Comparison of ENCODE assay signal across 8 cellular contexts in genomic region chr5:175967471-175968372, GRCh38. TPM values are rescaled to one million over a fixed set of nuclear protein-coding genes. Genes with fewer than 3 reads are reported as not detected.
A peak's percentile ranks its signal among the peaks of the same experiment; 100 is the strongest.
DNase-seq lines count a peak whose midpoint lies in the region; ATAC-seq, FAIRE-seq and TF ChIP-seq lines count a peak whose summit lies in the region.
"Not testable (repeated sequence)": the region's sequence is repeated elsewhere in the genome, so short reads cannot be mapped to it uniquely, and the experiment has no call there.

A gene with protein sequence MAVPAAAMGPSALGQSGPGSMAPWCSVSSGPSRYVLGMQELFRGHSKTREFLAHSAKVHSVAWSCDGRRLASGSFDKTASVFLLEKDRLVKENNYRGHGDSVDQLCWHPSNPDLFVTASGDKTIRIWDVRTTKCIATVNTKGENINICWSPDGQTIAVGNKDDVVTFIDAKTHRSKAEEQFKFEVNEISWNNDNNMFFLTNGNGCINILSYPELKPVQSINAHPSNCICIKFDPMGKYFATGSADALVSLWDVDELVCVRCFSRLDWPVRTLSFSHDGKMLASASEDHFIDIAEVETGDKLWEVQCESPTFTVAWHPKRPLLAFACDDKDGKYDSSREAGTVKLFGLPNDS (minus strand): TSS chr5:175968315. CDS start chr5:175968208, 107 bp downstream.

- H3K4me1 Mint-ChIP-seq in osteocyte (ENCODE audit: unreplicated experiment); stimulated activated effector memory CD8-positive, alpha-beta T cell treated with anti-CD3 and anti-CD28 coated beads, Interleukin-12 subunit alpha, Interleukin-12 subunit beta, amount 100 ng/mL, for 72 hours: not testable (repeated sequence)

- under 1% methylated on average over 31 of the region's 67 CpGs for WGBS in K562 (ENCODE audit: insufficient coverage, low coverage, missing lambda C conversion rate)
- WGBS in heart right ventricle, 2 donors, result 1% methylated on average over 47 to 50 of the region's 67 CpGs

- H4K20me1 ChIP-seq in K562 (replicated peaks; ENCODE audit: control insufficient read depth, insufficient read depth, low read length), result not testable (repeated sequence)

- BruUV-seq in K562 (replicated peaks; lab: Mats Ljungman, UMichigan), result not testable (repeated sequence)

- H3K4me3 ChIP-seq in K562, result peak within 1 kb of the TSS; percentile 57
- peak within 1 kb of the TSS; percentile 54 to 87 (median 76) for H3K4me3 ChIP-seq in heart right ventricle

- peak within 1 kb of the TSS; percentile 59 to 92 for H3K9ac ChIP-seq in K562 (ENCODE audit: insufficient read depth in 1 of 2, low read depth in 2 of 2, low read length in 2 of 2)

- not testable (repeated sequence) for H3K27me3 Mint-ChIP-seq in osteocyte (ENCODE audit: unreplicated experiment)

- POLR2A ChIA-PET in K562 (lab: Yijun Ruan, JAX), result not testable (repeated sequence)

- not testable (repeated sequence) for H3K79me2 ChIP-seq in K562 (ENCODE audit: control insufficient read depth, insufficient read depth, low read length)

- peak; percentile 98 for ATAC-seq in GM21723 (IDR thresholded peaks at IDR 0.05; ENCODE audit: unreplicated experiment)
- peak; percentile 99 for ATAC-seq in K562
- ATAC-seq in heart right ventricle, result peak; percentile 100
- peak; percentile 99 for ATAC-seq in stimulated activated effector memory CD8-positive, alpha-beta T cell treated with anti-CD3 and anti-CD28 coated beads, Interleukin-12 subunit alpha, Interleukin-12 subunit beta, amount 100 ng/mL, for 72 hours

- TF ChIP-seq POLR2A in K562 (conservative IDR thresholded peaks at IDR 0.05), result peak; percentile 58

- H3K4me3 Mint-ChIP-seq in osteocyte (ENCODE audit: unreplicated experiment), result peak within 1 kb of the TSS; percentile 83
- H3K4me3 Mint-ChIP-seq in stimulated activated effector memory CD8-positive, alpha-beta T cell treated with anti-CD3 and anti-CD28 coated beads, Interleukin-12 subunit alpha, Interleukin-12 subunit beta, amount 100 ng/mL, for 72 hours, result peak within 1 kb of the TSS; percentile 84

- intact Hi-C loops in K562 (cut with micrococcal nuclease); heart right ventricle (cut with DNase I): not testable (repeated sequence)

- H3K9me3 ChIP-seq in K562 (replicated peaks; ENCODE audit: control insufficient read depth, insufficient read depth, low read depth, low read length); heart right ventricle: not testable (repeated sequence)

- peak within 1 kb of the TSS; percentile 72 for H3K4me2 ChIP-seq in K562 (ENCODE audit: insufficient read depth, low read length)

- H3K27ac ChIP-seq in K562 (ENCODE audit: extremely low read depth, low read depth, low read length), result not testable (repeated sequence)
- H3K27ac ChIP-seq in heart right ventricle, result peak within 1 kb of the TSS in 3 of 10 donors; percentile 31 to 81 (median 61)

- TF ChIP-seq EP300 in K562 (IDR thresholded peaks at IDR 0.05; ENCODE audit: low read length), result not testable (repeated sequence)

- peak; percentile 86 for FAIRE-seq in K562 (lab: Jason Lieb, UNC)

- not testable (repeated sequence) for TF ChIP-seq CTCF in K562 (IDR thresholded peaks at IDR 0.05 in 2 of 3, conservative IDR thresholded peaks at IDR 0.05 in 1 of 3; ENCODE audit: insufficient read depth in 2 of 3, low read depth in 1 of 3, low read length in 3 of 3); osteocyte (IDR thresholded peaks at IDR 0.05)
- peak in 1 of 9 donors; percentile 7 for TF ChIP-seq CTCF in heart right ventricle (IDR thresholded peaks at IDR 0.05)

- in situ Hi-C loops in K562 (cut with MboI), result not testable (repeated sequence)

- H2AFZ ChIP-seq in K562 (ENCODE audit: low read depth, low read length), result peak within 1 kb of the TSS; percentile 87

- H3K9me3 Mint-ChIP-seq in osteocyte (ENCODE audit: unreplicated experiment); stimulated activated effector memory CD8-positive, alpha-beta T cell treated with anti-CD3 and anti-CD28 coated beads, Interleukin-12 subunit alpha, Interleukin-12 subunit beta, amount 100 ng/mL, for 72 hours: not testable (repeated sequence)

- H3K36me3 ChIP-seq in K562 (ENCODE audit: control insufficient read depth, insufficient read depth, low read length), result not testable (repeated sequence)
- H3K36me3 ChIP-seq in heart right ventricle, result peaks cover 0 to 12% (median 0%) of the 10 kb centered on the region in 9 donors

- not testable (repeated sequence) for TF ChIP-seq RAD21 in K562 (CRISPR knock-in tag; conservative IDR thresholded peaks at IDR 0.05 in 1 of 2, IDR thresholded peaks at IDR 0.05 in 1 of 2)

- H3K27me3 ChIP-seq in K562 (ENCODE audit: control insufficient read depth in 2 of 2, insufficient read depth in 2 of 2, low read length in 2 of 2); heart right ventricle: not testable (repeated sequence)

- H3K4me1 ChIP-seq in K562 (replicated peaks in 1 of 2; ENCODE audit: control insufficient read depth in 2 of 2, insufficient read depth in 2 of 2, low read length in 2 of 2); heart right ventricle: not testable (repeated sequence)

- H3K27ac Mint-ChIP-seq in osteocyte (ENCODE audit: unreplicated experiment), result peak within 1 kb of the TSS; percentile 52
- peak within 1 kb of the TSS; percentile 32 for H3K27ac Mint-ChIP-seq in stimulated activated effector memory CD8-positive, alpha-beta T cell treated with anti-CD3 and anti-CD28 coated beads, Interleukin-12 subunit alpha, Interleukin-12 subunit beta, amount 100 ng/mL, for 72 hours

- CTCF ChIA-PET in K562 (lab: Yijun Ruan, JAX; ENCODE audit: low intra/inter-chr PET ratio), result not testable (repeated sequence)

- H3K36me3 Mint-ChIP-seq in osteocyte (ENCODE audit: unreplicated experiment); stimulated activated effector memory CD8-positive, alpha-beta T cell treated with anti-CD3 and anti-CD28 coated beads, Interleukin-12 subunit alpha, Interleukin-12 subunit beta, amount 100 ng/mL, for 72 hours: not testable (repeated sequence)

- DNase-seq in ELF-1 (ENCODE audit: low read depth, low spot score) (peak; percentile 75), HS-27A (ENCODE audit: low read depth) (peak; percentile 22), K562 (ENCODE audit: extremely low read depth in 1 of 4, low spot score in 3 of 4) (peak in 1 of 4 experiments; percentile 89), heart right ventricle (peak; percentile 55 to 81), osteocyte (ENCODE audit: extremely low spot score, unreplicated experiment) (peak; percentile 92)
- peak; percentile 45 for DNase-seq in activated CD4-positive, CD25-positive, alpha-beta regulatory T cell treated with anti-CD3 and anti-CD28 coated beads, Interleukin-2, amount 50 U/mL, for 16 hours (ENCODE audit: low read depth, low spot score)
- peak; percentile 69 to 88 for DNase-seq in stimulated activated effector memory CD8-positive, alpha-beta T cell treated with anti-CD3 and anti-CD28 coated beads, Interleukin-12 subunit alpha, Interleukin-12 subunit beta, amount 100 ng/mL, for 72 hours (ENCODE audit: low spot score in 2 of 2)

- not testable (repeated sequence) for H3K9me1 ChIP-seq in K562 (ENCODE audit: control insufficient read depth, insufficient read depth, low read length)

TF ChIP-seq in K562, 482 proteins besides CTCF, POLR2A, EP300 and RAD21 (continues in another document):
- TF ChIP-seq ELF1 (tag; IDR thresholded peaks at IDR 0.05) (peak; percentile 34; the same call in 1 of the 2 replicates), TAF1 (IDR thresholded peaks at IDR 0.05; ENCODE audit: control insufficient read depth, extremely low read depth, insufficient read depth, low read length, severe bottlenecking) (peak; percentile 43), CREM (IDR thresholded peaks at IDR 0.05; ENCODE audit: low read depth) (peak; percentile 16; the same call in 1 of the 2 replicates), SAP30 (IDR thresholded peaks at IDR 0.05; ENCODE audit: borderline replicate concordance, insufficient read depth, low read depth, low read length, poor library complexity, severe bottlenecking) (peak; percentile 38), POU5F1 (IDR thresholded peaks at IDR 0.05; ENCODE audit: borderline replicate concordance, low read depth, low read length, partially characterized antibody) (peak; percentile 46), NRF1 (conservative IDR thresholded peaks at IDR 0.05 in 1 of 2, IDR thresholded peaks at IDR 0.05 in 1 of 2) (peak; percentile 94 to 95), YY1 (IDR thresholded peaks at IDR 0.05; ENCODE audit: borderline replicate concordance in 1 of 3, control insufficient read depth in 1 of 3, extremely low read depth in 1 of 3, insufficient read depth in 3 of 3, insufficient read length in 1 of 3, insufficient replicate concordance in 2 of 3, low read depth in 1 of 3, low read length in 2 of 3) (peak in 2 of 3 experiments; percentile 30 to 34), GABPA (tag; conservative IDR thresholded peaks at IDR 0.05; ENCODE audit: low read depth) (0 out of 2 replicates have a peak, but pooled peaks have one; percentile 20), PHF20 (IDR thresholded peaks at IDR 0.05; ENCODE audit: partially characterized antibody) (peak; percentile 74)

RNA-seq across cellular contexts. Expression of the gene that starts here (rescaled TPM):
- total RNA-seq in K562 (2011; cell fraction: chromatin; rRNA removed; ENCODE audit: low replicate concordance), result 47.6 and 67.6 TPM in 2 replicates
- 35.0 and 36.5 TPM in 2 replicates for total RNA-seq in K562 (2011; cell fraction: nucleolus; rRNA removed)
- total RNA-seq in K562 (2011; cell fraction: nucleoplasm; rRNA removed), result 35.0 and 43.1 TPM in 2 replicates
- total RNA-seq in K562 (2014; rRNA removed) (127 and 133 TPM in 2 replicates), K562 (2014; rRNA removed; fragmentation: Illumina TruSeq; extraction: Trizol) (91.4 and 104 TPM in 2 replicates), K562 (2015; rRNA removed; fragmentation: Illumina TruSeq; extraction: Trizol) (93.3 and 98.4 TPM in 2 replicates), K562 (2021) (111 and 115 TPM in 2 replicates), heart right ventricle (10 to 100 TPM in 5 of 10 donors, 1 to 10 TPM in 5; 4.6 to 15.5 (median 10.5) TPM), osteocyte (34.6 and 34.8 TPM in 2 replicates)
- polyA plus RNA-seq in K562 (2011; rRNA removed) (340 and 360 TPM in 2 replicates), K562 (2014; fragmentation: Illumina TruSeq; extraction: Trizol) (112 and 118 TPM in 2 replicates), K562 (2014; fragmentation: Nextera tagmentation; extraction: Ambion mirVana) (10 to 100 TPM; 29.8 to 46.6 TPM), K562 (2014; rRNA removed) (147 and 152 TPM in 2 replicates), heart right ventricle (10 to 100 TPM in 1 of 2 donors, 1 to 10 TPM in 1; 2.9 to 16.2 TPM)
- polyA plus RNA-seq in K562 (2011; cell fraction: cytosol; rRNA removed), result 154 and 190 TPM in 2 replicates
- 56.4 and 89.7 TPM in 2 replicates for polyA plus RNA-seq in K562 (2011; cell fraction: nucleus; rRNA removed)
- 59.3 and 74.2 TPM in 2 replicates for polyA plus RNA-seq in K562 (2012)
- 206 and 261 TPM in 2 replicates for polyA minus RNA-seq in K562 (2011; rRNA and poly(A)+ RNA removed)
- 45.1 and 70.5 TPM in 2 replicates for polyA minus RNA-seq in K562 (2011; cell fraction: cytosol; rRNA and poly(A)+ RNA removed)
- polyA minus RNA-seq in K562 (2011; cell fraction: nucleus; rRNA and poly(A)+ RNA removed), result 25.0 and 38.1 TPM in 2 replicates
